ENCODE assay signal across 11 cellular contexts in genomic region chr11:122807731-122808485, GRCh38. TPM values are rescaled to one million over a fixed set of nuclear protein-coding genes. Genes with fewer than 3 reads are reported as not detected.
DNase-seq lines count a peak whose midpoint lies in the region; ATAC-seq and TF ChIP-seq lines count a peak whose summit lies in the region.
"Had no signal": no experiment of that assay in that cellular context is flagged by ENCODE, and none has a peak within 500 bp of the region (broad histone marks: within the 10 kb centered on the region; RNA-seq: fewer than 3 reads in every experiment).

No MANE protein-coding gene starts in this region.

- no peak for DNase-seq in PC-9
- peak; percentile 57 for DNase-seq in fibroblast of mammary gland (ENCODE audit: low read depth)
- DNase-seq in activated effector memory CD4-positive, alpha-beta T cell treated with Interleukin-2 at 50 U/mL for 16 hours: no peak
- DNase-seq in NCI-H2227 (lab: John Stamatoyannopoulos, UW; ENCODE audit: unreplicated experiment): no peak
- no peak for DNase-seq in CD1c-positive myeloid dendritic cell (ENCODE audit: extremely low spot score)
- DNase-seq: central memory CD4-positive, alpha-beta T cell; glutamatergic neuron; stimulated activated CD4-positive, alpha-beta T cell treated with anti-CD3 and anti-CD28 coated beads, Interleukin-12 subunit alpha, Interleukin-12 subunit beta, amount 100 ng/mL, for 4 hours had no signal

- CTCF ChIA-PET in PC-9 (lab: Charles Lee): no interaction called here

- H3K4me1 ChIP-seq in PC-9 (replicated peaks; ENCODE audit: insufficient read depth): peaks cover 28% of the 10 kb centered on the region
- peaks cover 4 to 5% (median 5%) of the 10 kb centered on the region in 3 donors for H3K4me1 ChIP-seq in skeletal muscle tissue (ENCODE audit: control insufficient read depth in 3 of 3, insufficient read depth in 3 of 3, low read length in 3 of 3)

- no peaks in the 10 kb centered on the region for H3K9me3 ChIP-seq in PC-9 (ENCODE audit: insufficient read depth, low read depth)
- no peaks in the 10 kb centered on the region for H3K9me3 ChIP-seq in skeletal muscle tissue (ENCODE audit: control insufficient read depth in 3 of 3, low read length in 3 of 3)

- H3K27ac ChIP-seq in PC-9 (0 out of 2 replicates have a peak overlapping the region, but pooled peaks have one; percentile 1), skeletal muscle tissue (ENCODE audit: low read depth, low read length) (peak overlapping the region; percentile 46)

- intact Hi-C loops in PC-9 (cut with micrococcal nuclease; ENCODE audit: unreplicated experiment): no loop called here

- H3K4me3 ChIP-seq in PC-9: no peak overlapping the region
- no peak overlapping the region for H3K4me3 ChIP-seq in fibroblast of mammary gland (ENCODE audit: control insufficient read depth, low read depth, low read length)
- H3K4me3 ChIP-seq in skeletal muscle tissue (ENCODE audit: low read length in 3 of 3): no peak overlapping the region

- H3F3A ChIP-seq in PC-9 (ENCODE audit: insufficient read depth, low read depth): peaks cover 39% of the 10 kb centered on the region

- no peak overlapping the region for H3K9ac ChIP-seq in skeletal muscle tissue (ENCODE audit: low read depth in 1 of 3, low read length in 3 of 3)

- peaks cover 9% of the 10 kb centered on the region; the same call in 1 of the 2 replicates for H3K79me2 ChIP-seq in PC-9 (ENCODE audit: low read depth)

- no peaks in the 10 kb centered on the region for H3K9me2 ChIP-seq in PC-9 (ENCODE audit: insufficient read depth)

- H3K27me3 ChIP-seq in PC-9 (ENCODE audit: insufficient read depth, low read depth): no peaks in the 10 kb centered on the region
- no peaks in the 10 kb centered on the region for H3K27me3 ChIP-seq in skeletal muscle tissue (ENCODE audit: control insufficient read depth in 3 of 3, insufficient read depth in 3 of 3, low read length in 3 of 3)

- no TSS peak for BruUV-seq in PC-9 (replicated peaks; lab: Mats Ljungman, UMichigan)

- H2AFZ ChIP-seq in PC-9: no peak overlapping the region

- no peak overlapping the region for H3K4me2 ChIP-seq in PC-9

- peak; percentile 7 for ATAC-seq in GM21390 (IDR thresholded peaks at IDR 0.05; ENCODE audit: unreplicated experiment)
- no peak for ATAC-seq in GM19328 (IDR thresholded peaks at IDR 0.05; ENCODE audit: unreplicated experiment)

- H3K36me3 ChIP-seq in PC-9 (ENCODE audit: low read depth) (peaks cover 35% of the 10 kb centered on the region; the same call in 1 of the 2 replicates), skeletal muscle tissue (ENCODE audit: control insufficient read depth in 3 of 3, insufficient read depth in 3 of 3, low read length in 3 of 3) (no peaks in the 10 kb centered on the region)

- POLR2A ChIA-PET in PC-9 (lab: Charles Lee; ENCODE audit: unreplicated experiment): interaction anchor here (0.6 kb wide), 2 partner anchors 24 to 227 kb away, joined by 3 to 11 read pairs; no protein-coding TSS in a partner anchor

- H4K20me1 ChIP-seq in PC-9 (ENCODE audit: insufficient read depth): no peaks in the 10 kb centered on the region

- no peak for TF ChIP-seq CTCF in PC-9 (conservative IDR thresholded peaks at IDR 0.05)
- TF ChIP-seq CTCF in fibroblast of mammary gland (conservative IDR thresholded peaks at IDR 0.05; ENCODE audit: control insufficient read depth, insufficient read depth, low read depth, low read length): no peak

RNA-seq across cellular contexts. Expression of gene CRTAM, which starts 30.4 kb away (rescaled TPM):
- total RNA-seq in PC-9 (2021) (not detected in 2 replicates), skeletal muscle tissue (under 0.01 TPM)
